Comparison of ENCODE assay signal across 19 cellular contexts in genomic region chr5:141762316-141762715, GRCh38.
DNase-seq lines count a peak whose midpoint lies in the region; ATAC-seq and TF ChIP-seq lines count a peak whose summit lies in the region.
"Had no signal": no experiment of that assay in that cellular context is flagged by ENCODE, and none has a peak within 500 bp of the region (broad histone marks: within the 10 kb centered on the region; RNA-seq: fewer than 3 reads in every experiment).

No MANE protein-coding gene starts in this region.

- in situ Hi-C loops in transverse colon (cut with MboI; ENCODE audit: low pct_ligation_motif_present in 1 of 4, low pct_unique_long_range_greater_than_20kb in 1 of 4, low sequenced_read_pairs in 3 of 4): no loop called here

- H3K27me3 ChIP-seq in left ventricle myocardium inferior (ENCODE audit: low read depth) (peaks cover 52% of the 10 kb centered on the region), transverse colon (peaks cover 37% of the 10 kb centered on the region), aorta (ENCODE audit: control insufficient read depth in 1 of 2, insufficient read depth in 2 of 2, low read length in 1 of 2) (no peaks in the 10 kb centered on the region)

- H3K9me3 Mint-ChIP-seq in neural crest cell: no peaks in the 10 kb centered on the region
- H3K9me3 Mint-ChIP-seq: CD8-positive, alpha-beta T cell had no signal

- 75% methylated on average over 9 of the region's 11 CpGs; no CpG with 5 or more reads in 1 of the 2 donors for WGBS in transverse colon (ENCODE audit: low coverage in 1 of 2), 2 donors
- WGBS in aorta, 2 donors: 21 to 25% methylated on average over 11 of the region's 11 CpGs

- no peak for TF ChIP-seq CTCF in left ventricle myocardium inferior (IDR thresholded peaks at IDR 0.05; ENCODE audit: borderline replicate concordance)
- TF ChIP-seq CTCF in neural crest cell (conservative IDR thresholded peaks at IDR 0.05): no peak
- no peak for TF ChIP-seq CTCF in transverse colon (IDR thresholded peaks at IDR 0.05)

- peaks cover 37% of the 10 kb centered on the region for H3K4me1 ChIP-seq in left ventricle myocardium inferior
- no peaks in the 10 kb centered on the region for H3K4me1 ChIP-seq in transverse colon
- no peaks in the 10 kb centered on the region for H3K4me1 ChIP-seq in aorta (ENCODE audit: control insufficient read depth in 1 of 2, insufficient read depth in 2 of 2, low read length in 2 of 2)
- H3K4me1 ChIP-seq: A549 had no signal

- H3K36me3 ChIP-seq in left ventricle myocardium inferior (no peaks in the 10 kb centered on the region), transverse colon (no peaks in the 10 kb centered on the region), aorta (ENCODE audit: control insufficient read depth in 1 of 2, insufficient read depth in 2 of 2, low read length in 1 of 2) (no peaks in the 10 kb centered on the region)

- intact Hi-C loops in left ventricle myocardium inferior (cut with micrococcal nuclease) (no loop called here), left ventricle myocardium superior (cut with micrococcal nuclease) (loop anchor here (10.0 kb wide), 1 partner anchor 58 kb away; no protein-coding TSS in a partner anchor), transverse colon (cut with DNase I; ENCODE audit: low total_unique reads) (no loop called here), aorta (cut with DNase I) (no loop called here)

- H3K4me3 Mint-ChIP-seq in neural crest cell: no peak overlapping the region
- H3K4me3 Mint-ChIP-seq: CD8-positive, alpha-beta T cell had no signal

- H3K36me3 Mint-ChIP-seq in neural crest cell (ENCODE audit: low read depth): no peaks in the 10 kb centered on the region
- H3K36me3 Mint-ChIP-seq: CD8-positive, alpha-beta T cell had no signal

- peaks cover 5% of the 10 kb centered on the region for H3K27me3 Mint-ChIP-seq in neural crest cell (ENCODE audit: low read depth)

- H3K9me3 ChIP-seq in left ventricle myocardium inferior (replicated peaks) (no peaks in the 10 kb centered on the region), transverse colon (no peaks in the 10 kb centered on the region), aorta (ENCODE audit: control insufficient read depth, low read length) (no peaks in the 10 kb centered on the region)
- H3K9me3 ChIP-seq: A549 had no signal

- H3K4me3 ChIP-seq in left ventricle myocardium inferior: no peak overlapping the region
- H3K4me3 ChIP-seq in transverse colon: no peak overlapping the region
- no peak overlapping the region for H3K4me3 ChIP-seq in aorta (ENCODE audit: low read length in 2 of 2)
- H3K4me3 ChIP-seq: A549, GM23248, K562 had no signal

- no peak for TF ChIP-seq EP300 in transverse colon (IDR thresholded peaks at IDR 0.05; ENCODE audit: low read depth)

- no peak for ATAC-seq in left ventricle myocardium superior
- ATAC-seq in aorta (ENCODE audit: low FRiP score): no peak
- no peak for ATAC-seq in HG03139 (IDR thresholded peaks at IDR 0.05; ENCODE audit: unreplicated experiment)
- ATAC-seq: CD8-positive, alpha-beta T cell had no signal

- peaks cover 25% of the 10 kb centered on the region for H3K4me1 Mint-ChIP-seq in neural crest cell

- H3K27ac Mint-ChIP-seq in neural crest cell (ENCODE audit: unreplicated experiment): peak overlapping the region; percentile 50
- H3K27ac Mint-ChIP-seq: CD8-positive, alpha-beta T cell had no signal

- H3K27ac ChIP-seq in left ventricle myocardium inferior (replicated peaks) (peak overlapping the region; percentile 56), cingulate gyrus (ENCODE audit: low read depth, low read length) (peak overlapping the region; percentile 23), transverse colon (no peak overlapping the region), aorta (ENCODE audit: low read depth in 1 of 2, low read length in 2 of 2) (no peak overlapping the region)
- H3K27ac ChIP-seq: 22Rv1, A549, GM23248, HL-60 had no signal

- no peak for TF ChIP-seq POLR2A in transverse colon (IDR thresholded peaks at IDR 0.05)

- DNase-seq in left ventricle myocardium inferior (no peak), left ventricle myocardium superior (no peak), neural crest cell (ENCODE audit: low read depth, low spot score) (no peak), transverse colon (no peak), aorta (no peak)
- DNase-seq: AML-193; Calu3; CD8-positive, alpha-beta T cell; DMS79 treated with DMSO at 0.1 percent for 48 hours; GF-D8; HCEC 1CT; IMR-90 had no signal

Comparison
In these comparisons a context has a peak if more than half of its experiments do, and no peak if none do; other contexts are left out.
1. H3K27ac ChIP-seq: peak in left ventricle myocardium inferior (single experiment) and cingulate gyrus (single experiment); none in transverse colon (0 of 4) and aorta (0 of 2).